1 cellular context compared by ENCODE assay signal in the genomic region with DNA sequence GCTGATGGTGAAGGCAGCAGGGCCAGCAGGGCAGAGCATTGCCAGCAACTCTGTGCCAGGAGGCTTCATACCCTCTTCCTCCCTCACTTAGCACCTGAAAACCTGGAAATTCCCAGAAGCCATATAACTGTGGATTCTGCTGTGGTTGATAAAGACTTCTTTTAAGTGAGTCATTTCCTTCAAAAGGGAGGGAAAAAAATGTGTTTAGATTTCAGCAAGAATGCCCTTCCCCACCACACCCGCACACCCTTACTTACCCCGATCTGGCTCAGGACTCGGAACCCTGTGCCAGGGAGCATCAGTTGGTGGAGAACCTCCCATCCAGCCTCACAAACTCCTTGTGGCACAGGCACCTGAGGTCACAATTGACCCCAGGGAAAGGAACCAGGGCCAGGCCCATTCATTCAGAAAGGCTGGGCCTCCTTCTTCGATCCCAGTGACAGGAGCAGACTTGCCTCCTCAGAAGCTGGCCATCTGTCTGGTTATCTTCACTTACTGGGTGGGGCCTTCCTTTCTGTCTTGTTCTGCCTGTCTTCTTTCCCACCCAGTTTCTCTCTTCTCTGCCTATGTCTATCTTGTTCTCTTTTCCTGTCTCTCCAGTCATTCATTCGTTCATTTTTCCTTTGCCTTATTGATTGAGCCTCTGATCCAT.
TF ChIP-seq lines count a peak whose summit lies in the region.

No MANE protein-coding gene starts in this region.

TF ChIP-seq in K562, 482 proteins besides CTCF, POLR2A, EP300 and RAD21 (continued from another document and continues in another):
- TF ChIP-seq, protein P1, sequence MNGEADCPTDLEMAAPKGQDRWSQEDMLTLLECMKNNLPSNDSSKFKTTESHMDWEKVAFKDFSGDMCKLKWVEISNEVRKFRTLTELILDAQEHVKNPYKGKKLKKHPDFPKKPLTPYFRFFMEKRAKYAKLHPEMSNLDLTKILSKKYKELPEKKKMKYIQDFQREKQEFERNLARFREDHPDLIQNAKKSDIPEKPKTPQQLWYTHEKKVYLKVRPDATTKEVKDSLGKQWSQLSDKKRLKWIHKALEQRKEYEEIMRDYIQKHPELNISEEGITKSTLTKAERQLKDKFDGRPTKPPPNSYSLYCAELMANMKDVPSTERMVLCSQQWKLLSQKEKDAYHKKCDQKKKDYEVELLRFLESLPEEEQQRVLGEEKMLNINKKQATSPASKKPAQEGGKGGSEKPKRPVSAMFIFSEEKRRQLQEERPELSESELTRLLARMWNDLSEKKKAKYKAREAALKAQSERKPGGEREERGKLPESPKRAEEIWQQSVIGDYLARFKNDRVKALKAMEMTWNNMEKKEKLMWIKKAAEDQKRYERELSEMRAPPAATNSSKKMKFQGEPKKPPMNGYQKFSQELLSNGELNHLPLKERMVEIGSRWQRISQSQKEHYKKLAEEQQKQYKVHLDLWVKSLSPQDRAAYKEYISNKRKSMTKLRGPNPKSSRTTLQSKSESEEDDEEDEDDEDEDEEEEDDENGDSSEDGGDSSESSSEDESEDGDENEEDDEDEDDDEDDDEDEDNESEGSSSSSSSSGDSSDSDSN (IDR thresholded peaks at IDR 0.05; ENCODE audit: borderline replicate concordance in 1 of 2, low read depth in 2 of 2, low read length in 2 of 2): no peak
- TF ChIP-seq ZNF561 (CRISPR knock-in tag; conservative IDR thresholded peaks at IDR 0.05): no peak
- TF ChIP-seq, protein P2, sequence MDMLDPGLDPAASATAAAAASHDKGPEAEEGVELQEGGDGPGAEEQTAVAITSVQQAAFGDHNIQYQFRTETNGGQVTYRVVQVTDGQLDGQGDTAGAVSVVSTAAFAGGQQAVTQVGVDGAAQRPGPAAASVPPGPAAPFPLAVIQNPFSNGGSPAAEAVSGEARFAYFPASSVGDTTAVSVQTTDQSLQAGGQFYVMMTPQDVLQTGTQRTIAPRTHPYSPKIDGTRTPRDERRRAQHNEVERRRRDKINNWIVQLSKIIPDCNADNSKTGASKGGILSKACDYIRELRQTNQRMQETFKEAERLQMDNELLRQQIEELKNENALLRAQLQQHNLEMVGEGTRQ (CRISPR knock-in tag; IDR thresholded peaks at IDR 0.05): no peak
- TF ChIP-seq, protein P3, sequence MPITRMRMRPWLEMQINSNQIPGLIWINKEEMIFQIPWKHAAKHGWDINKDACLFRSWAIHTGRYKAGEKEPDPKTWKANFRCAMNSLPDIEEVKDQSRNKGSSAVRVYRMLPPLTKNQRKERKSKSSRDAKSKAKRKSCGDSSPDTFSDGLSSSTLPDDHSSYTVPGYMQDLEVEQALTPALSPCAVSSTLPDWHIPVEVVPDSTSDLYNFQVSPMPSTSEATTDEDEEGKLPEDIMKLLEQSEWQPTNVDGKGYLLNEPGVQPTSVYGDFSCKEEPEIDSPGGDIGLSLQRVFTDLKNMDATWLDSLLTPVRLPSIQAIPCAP (CRISPR knock-in tag; IDR thresholded peaks at IDR 0.05; ENCODE audit: borderline replicate concordance): no peak
- no peak for TF ChIP-seq RFX5 (IDR thresholded peaks at IDR 0.05; ENCODE audit: low read depth, low read length)
- TF ChIP-seq POLR2AphosphoS5 (IDR thresholded peaks at IDR 0.05; ENCODE audit: control insufficient read depth, insufficient read depth, low read depth, low read length): 0 out of 2 replicates have a peak, but pooled peaks have one; percentile 15
- TF ChIP-seq HSF4 (CRISPR knock-in tag; IDR thresholded peaks at IDR 0.05; ENCODE audit: borderline replicate concordance): no peak
- peak; percentile 69 for TF ChIP-seq ETV5 (CRISPR knock-in tag; IDR thresholded peaks at IDR 0.05; ENCODE audit: low read depth)
- no peak for TF ChIP-seq POLR2G (IDR thresholded peaks at IDR 0.05; ENCODE audit: low read depth, low read length)
- TF ChIP-seq, protein P4, sequence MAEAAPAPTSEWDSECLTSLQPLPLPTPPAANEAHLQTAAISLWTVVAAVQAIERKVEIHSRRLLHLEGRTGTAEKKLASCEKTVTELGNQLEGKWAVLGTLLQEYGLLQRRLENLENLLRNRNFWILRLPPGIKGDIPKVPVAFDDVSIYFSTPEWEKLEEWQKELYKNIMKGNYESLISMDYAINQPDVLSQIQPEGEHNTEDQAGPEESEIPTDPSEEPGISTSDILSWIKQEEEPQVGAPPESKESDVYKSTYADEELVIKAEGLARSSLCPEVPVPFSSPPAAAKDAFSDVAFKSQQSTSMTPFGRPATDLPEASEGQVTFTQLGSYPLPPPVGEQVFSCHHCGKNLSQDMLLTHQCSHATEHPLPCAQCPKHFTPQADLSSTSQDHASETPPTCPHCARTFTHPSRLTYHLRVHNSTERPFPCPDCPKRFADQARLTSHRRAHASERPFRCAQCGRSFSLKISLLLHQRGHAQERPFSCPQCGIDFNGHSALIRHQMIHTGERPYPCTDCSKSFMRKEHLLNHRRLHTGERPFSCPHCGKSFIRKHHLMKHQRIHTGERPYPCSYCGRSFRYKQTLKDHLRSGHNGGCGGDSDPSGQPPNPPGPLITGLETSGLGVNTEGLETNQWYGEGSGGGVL (CRISPR knock-in tag; IDR thresholded peaks at IDR 0.05): no peak
- no peak for TF ChIP-seq NR2C1 (IDR thresholded peaks at IDR 0.05)
- TF ChIP-seq NR2C1 (tag; IDR thresholded peaks at IDR 0.05): 0 out of 2 replicates have a peak, but pooled peaks have one; percentile 31
- no peak for TF ChIP-seq XRCC4 (IDR thresholded peaks at IDR 0.05; ENCODE audit: extremely low read depth, insufficient read depth, insufficient read length)
- TF ChIP-seq ZKSCAN8 (CRISPR knock-in tag; IDR thresholded peaks at IDR 0.05): peak; percentile 75; the same call in 1 of the 2 replicates
- peak; percentile 24; the same call in 1 of the 2 replicates for TF ChIP-seq PHF8 (IDR thresholded peaks at IDR 0.05; ENCODE audit: borderline replicate concordance, low read length)
- TF ChIP-seq, protein P5, sequence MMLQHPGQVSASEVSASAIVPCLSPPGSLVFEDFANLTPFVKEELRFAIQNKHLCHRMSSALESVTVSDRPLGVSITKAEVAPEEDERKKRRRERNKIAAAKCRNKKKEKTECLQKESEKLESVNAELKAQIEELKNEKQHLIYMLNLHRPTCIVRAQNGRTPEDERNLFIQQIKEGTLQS (IDR thresholded peaks at IDR 0.05): peak; percentile 48; the same call in 1 of the 2 replicates
- TF ChIP-seq, protein P5 (CRISPR knock-in tag; conservative IDR thresholded peaks at IDR 0.05): no peak
- TF ChIP-seq TCF7 (IDR thresholded peaks at IDR 0.05; ENCODE audit: borderline replicate concordance): no peak
- TF ChIP-seq, protein P6, sequence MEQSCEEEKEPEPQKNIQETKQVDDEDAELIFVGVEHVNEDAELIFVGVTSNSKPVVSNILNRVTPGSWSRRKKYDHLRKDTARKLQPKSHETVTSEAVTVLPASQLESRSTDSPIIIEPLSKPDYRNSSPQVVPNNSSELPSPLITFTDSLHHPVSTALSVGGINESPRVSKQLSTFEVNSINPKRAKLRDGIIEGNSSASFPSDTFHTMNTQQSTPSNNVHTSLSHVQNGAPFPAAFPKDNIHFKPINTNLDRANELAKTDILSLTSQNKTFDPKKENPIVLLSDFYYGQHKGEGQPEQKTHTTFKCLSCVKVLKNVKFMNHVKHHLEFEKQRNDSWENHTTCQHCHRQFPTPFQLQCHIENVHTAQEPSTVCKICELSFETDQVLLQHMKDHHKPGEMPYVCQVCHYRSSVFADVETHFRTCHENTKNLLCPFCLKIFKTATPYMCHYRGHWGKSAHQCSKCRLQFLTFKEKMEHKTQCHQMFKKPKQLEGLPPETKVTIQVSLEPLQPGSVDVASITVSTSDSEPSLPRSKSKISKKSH (CRISPR knock-in tag; IDR thresholded peaks at IDR 0.05): no peak
- TF ChIP-seq ZNF121 (CRISPR knock-in tag; conservative IDR thresholded peaks at IDR 0.05): no peak
- peak; percentile 86 for TF ChIP-seq ARID1B (IDR thresholded peaks at IDR 0.05)
- TF ChIP-seq CREM (IDR thresholded peaks at IDR 0.05; ENCODE audit: low read depth): no peak
- peak in 1 of 2 experiments; percentile 46; a peak in 1 of 4 replicates for TF ChIP-seq KDM1A (IDR thresholded peaks at IDR 0.05)
- no peak for TF ChIP-seq GABPB2 (CRISPR knock-in tag; conservative IDR thresholded peaks at IDR 0.05)
- 0 out of 2 replicates have a peak, but pooled peaks have one; percentile 24 for TF ChIP-seq ZNF384 (IDR thresholded peaks at IDR 0.05; ENCODE audit: low read depth, low read length)
- TF ChIP-seq EP400 (IDR thresholded peaks at IDR 0.05): peak; percentile 24; the same call in 1 of the 2 replicates
- TF ChIP-seq ZNF75A (CRISPR knock-in tag; IDR thresholded peaks at IDR 0.05): no peak
- peak; percentile 56 for TF ChIP-seq CBFA2T2 (conservative IDR thresholded peaks at IDR 0.05)
- peak; percentile 43; the same call in 1 of the 2 replicates for TF ChIP-seq LEF1 (IDR thresholded peaks at IDR 0.05)
- TF ChIP-seq ZNF282 (CRISPR knock-in tag; IDR thresholded peaks at IDR 0.05): no peak
- TF ChIP-seq ZNF263 (CRISPR knock-in tag; IDR thresholded peaks at IDR 0.05; ENCODE audit: borderline replicate concordance): no peak; the same call in 1 of the 2 replicates
- TF ChIP-seq, protein P7, sequence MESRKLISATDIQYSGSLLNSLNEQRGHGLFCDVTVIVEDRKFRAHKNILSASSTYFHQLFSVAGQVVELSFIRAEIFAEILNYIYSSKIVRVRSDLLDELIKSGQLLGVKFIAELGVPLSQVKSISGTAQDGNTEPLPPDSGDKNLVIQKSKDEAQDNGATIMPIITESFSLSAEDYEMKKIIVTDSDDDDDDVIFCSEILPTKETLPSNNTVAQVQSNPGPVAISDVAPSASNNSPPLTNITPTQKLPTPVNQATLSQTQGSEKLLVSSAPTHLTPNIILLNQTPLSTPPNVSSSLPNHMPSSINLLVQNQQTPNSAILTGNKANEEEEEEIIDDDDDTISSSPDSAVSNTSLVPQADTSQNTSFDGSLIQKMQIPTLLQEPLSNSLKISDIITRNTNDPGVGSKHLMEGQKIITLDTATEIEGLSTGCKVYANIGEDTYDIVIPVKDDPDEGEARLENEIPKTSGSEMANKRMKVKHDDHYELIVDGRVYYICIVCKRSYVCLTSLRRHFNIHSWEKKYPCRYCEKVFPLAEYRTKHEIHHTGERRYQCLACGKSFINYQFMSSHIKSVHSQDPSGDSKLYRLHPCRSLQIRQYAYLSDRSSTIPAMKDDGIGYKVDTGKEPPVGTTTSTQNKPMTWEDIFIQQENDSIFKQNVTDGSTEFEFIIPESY (CRISPR knock-in tag; IDR thresholded peaks at IDR 0.05): peak; percentile 38; the same call in 1 of the 2 replicates
- TF ChIP-seq, protein P8, sequence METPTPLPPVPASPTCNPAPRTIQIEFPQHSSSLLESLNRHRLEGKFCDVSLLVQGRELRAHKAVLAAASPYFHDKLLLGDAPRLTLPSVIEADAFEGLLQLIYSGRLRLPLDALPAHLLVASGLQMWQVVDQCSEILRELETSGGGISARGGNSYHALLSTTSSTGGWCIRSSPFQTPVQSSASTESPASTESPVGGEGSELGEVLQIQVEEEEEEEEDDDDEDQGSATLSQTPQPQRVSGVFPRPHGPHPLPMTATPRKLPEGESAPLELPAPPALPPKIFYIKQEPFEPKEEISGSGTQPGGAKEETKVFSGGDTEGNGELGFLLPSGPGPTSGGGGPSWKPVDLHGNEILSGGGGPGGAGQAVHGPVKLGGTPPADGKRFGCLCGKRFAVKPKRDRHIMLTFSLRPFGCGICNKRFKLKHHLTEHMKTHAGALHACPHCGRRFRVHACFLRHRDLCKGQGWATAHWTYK (CRISPR knock-in tag; IDR thresholded peaks at IDR 0.05): no peak
- TF ChIP-seq, protein P9, sequence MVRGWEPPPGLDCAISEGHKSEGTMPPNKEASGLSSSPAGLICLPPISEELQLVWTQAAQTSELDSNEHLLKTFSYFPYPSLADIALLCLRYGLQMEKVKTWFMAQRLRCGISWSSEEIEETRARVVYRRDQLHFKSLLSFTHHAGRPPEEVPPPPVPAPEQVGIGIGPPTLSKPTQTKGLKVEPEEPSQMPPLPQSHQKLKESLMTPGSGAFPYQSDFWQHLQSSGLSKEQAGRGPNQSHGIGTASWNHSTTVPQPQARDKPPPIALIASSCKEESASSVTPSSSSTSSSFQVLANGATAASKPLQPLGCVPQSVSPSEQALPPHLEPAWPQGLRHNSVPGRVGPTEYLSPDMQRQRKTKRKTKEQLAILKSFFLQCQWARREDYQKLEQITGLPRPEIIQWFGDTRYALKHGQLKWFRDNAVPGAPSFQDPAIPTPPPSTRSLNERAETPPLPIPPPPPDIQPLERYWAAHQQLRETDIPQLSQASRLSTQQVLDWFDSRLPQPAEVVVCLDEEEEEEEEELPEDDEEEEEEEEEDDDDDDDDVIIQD (CRISPR knock-in tag; IDR thresholded peaks at IDR 0.05): no peak
- no peak for TF ChIP-seq NFIC (IDR thresholded peaks at IDR 0.05)
- peak; percentile 61 for TF ChIP-seq TEAD4 (IDR thresholded peaks at IDR 0.05; ENCODE audit: low read length)
- TF ChIP-seq TEAD4 (CRISPR knock-in tag; IDR thresholded peaks at IDR 0.05; ENCODE audit: borderline replicate concordance): no peak
- no peak for TF ChIP-seq YBX1 (IDR thresholded peaks at IDR 0.05)
- TF ChIP-seq JUN (IDR thresholded peaks at IDR 0.05; ENCODE audit: borderline replicate concordance, low read depth, low read length): peak; percentile 36; the same call in 1 of the 2 replicates
- TF ChIP-seq JUN (CRISPR knock-in tag; IDR thresholded peaks at IDR 0.05; ENCODE audit: borderline replicate concordance): no peak
- TF ChIP-seq ZSCAN29 (IDR thresholded peaks at IDR 0.05): no peak
- no peak for TF ChIP-seq ATF7 (IDR thresholded peaks at IDR 0.05)
- TF ChIP-seq, protein P10, sequence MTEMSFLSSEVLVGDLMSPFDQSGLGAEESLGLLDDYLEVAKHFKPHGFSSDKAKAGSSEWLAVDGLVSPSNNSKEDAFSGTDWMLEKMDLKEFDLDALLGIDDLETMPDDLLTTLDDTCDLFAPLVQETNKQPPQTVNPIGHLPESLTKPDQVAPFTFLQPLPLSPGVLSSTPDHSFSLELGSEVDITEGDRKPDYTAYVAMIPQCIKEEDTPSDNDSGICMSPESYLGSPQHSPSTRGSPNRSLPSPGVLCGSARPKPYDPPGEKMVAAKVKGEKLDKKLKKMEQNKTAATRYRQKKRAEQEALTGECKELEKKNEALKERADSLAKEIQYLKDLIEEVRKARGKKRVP (CRISPR knock-in tag; IDR thresholded peaks at IDR 0.05): no peak
- TF ChIP-seq HDAC2 (IDR thresholded peaks at IDR 0.05): peak; percentile 46; the same call in 1 of the 2 replicates
- TF ChIP-seq FOSL1 (tag; conservative IDR thresholded peaks at IDR 0.05): peak; percentile 91
- no peak for TF ChIP-seq CCNT2 (IDR thresholded peaks at IDR 0.05; ENCODE audit: borderline replicate concordance, extremely low read depth, insufficient read length, low read depth, low read length)
- TF ChIP-seq TRIM24 (IDR thresholded peaks at IDR 0.05): peak in 1 of 2 experiments; percentile 48; a peak in 1 of 4 replicates
- TF ChIP-seq GATAD2A (IDR thresholded peaks at IDR 0.05): 0 out of 2 replicates have a peak, but pooled peaks have one; percentile 10
- TF ChIP-seq, protein P11, sequence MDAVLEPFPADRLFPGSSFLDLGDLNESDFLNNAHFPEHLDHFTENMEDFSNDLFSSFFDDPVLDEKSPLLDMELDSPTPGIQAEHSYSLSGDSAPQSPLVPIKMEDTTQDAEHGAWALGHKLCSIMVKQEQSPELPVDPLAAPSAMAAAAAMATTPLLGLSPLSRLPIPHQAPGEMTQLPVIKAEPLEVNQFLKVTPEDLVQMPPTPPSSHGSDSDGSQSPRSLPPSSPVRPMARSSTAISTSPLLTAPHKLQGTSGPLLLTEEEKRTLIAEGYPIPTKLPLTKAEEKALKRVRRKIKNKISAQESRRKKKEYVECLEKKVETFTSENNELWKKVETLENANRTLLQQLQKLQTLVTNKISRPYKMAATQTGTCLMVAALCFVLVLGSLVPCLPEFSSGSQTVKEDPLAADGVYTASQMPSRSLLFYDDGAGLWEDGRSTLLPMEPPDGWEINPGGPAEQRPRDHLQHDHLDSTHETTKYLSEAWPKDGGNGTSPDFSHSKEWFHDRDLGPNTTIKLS (IDR thresholded peaks at IDR 0.05; ENCODE audit: borderline replicate concordance, low read depth): no peak
- peak; percentile 80 for TF ChIP-seq TCF3 (CRISPR knock-in tag; IDR thresholded peaks at IDR 0.05)
